1 cellular context compared by ENCODE assay signal in the genomic region with DNA sequence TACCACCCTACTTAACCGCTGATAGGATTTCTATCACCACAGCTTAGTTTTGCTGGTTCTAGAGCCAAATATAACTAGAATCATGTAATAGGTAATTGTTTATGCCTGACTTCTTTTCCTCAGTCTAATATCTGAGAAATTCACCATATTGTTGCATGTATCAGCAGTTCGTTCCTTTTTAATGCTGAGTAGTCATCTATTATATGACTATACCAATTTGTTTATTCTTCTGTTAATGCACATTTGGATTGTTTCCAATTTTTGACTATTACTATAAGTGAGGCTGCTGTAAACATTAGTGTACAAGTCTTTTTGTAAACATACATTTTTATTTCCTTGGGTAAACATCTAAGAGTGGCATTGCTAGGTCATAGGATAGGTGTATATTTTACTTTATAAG.
TF ChIP-seq lines count a peak whose summit lies in the region.

No MANE protein-coding gene starts in this region.

TF ChIP-seq in HepG2, 621 proteins besides CTCF, POLR2A, EP300 and RAD21:
- TF ChIP-seq, protein P1, sequence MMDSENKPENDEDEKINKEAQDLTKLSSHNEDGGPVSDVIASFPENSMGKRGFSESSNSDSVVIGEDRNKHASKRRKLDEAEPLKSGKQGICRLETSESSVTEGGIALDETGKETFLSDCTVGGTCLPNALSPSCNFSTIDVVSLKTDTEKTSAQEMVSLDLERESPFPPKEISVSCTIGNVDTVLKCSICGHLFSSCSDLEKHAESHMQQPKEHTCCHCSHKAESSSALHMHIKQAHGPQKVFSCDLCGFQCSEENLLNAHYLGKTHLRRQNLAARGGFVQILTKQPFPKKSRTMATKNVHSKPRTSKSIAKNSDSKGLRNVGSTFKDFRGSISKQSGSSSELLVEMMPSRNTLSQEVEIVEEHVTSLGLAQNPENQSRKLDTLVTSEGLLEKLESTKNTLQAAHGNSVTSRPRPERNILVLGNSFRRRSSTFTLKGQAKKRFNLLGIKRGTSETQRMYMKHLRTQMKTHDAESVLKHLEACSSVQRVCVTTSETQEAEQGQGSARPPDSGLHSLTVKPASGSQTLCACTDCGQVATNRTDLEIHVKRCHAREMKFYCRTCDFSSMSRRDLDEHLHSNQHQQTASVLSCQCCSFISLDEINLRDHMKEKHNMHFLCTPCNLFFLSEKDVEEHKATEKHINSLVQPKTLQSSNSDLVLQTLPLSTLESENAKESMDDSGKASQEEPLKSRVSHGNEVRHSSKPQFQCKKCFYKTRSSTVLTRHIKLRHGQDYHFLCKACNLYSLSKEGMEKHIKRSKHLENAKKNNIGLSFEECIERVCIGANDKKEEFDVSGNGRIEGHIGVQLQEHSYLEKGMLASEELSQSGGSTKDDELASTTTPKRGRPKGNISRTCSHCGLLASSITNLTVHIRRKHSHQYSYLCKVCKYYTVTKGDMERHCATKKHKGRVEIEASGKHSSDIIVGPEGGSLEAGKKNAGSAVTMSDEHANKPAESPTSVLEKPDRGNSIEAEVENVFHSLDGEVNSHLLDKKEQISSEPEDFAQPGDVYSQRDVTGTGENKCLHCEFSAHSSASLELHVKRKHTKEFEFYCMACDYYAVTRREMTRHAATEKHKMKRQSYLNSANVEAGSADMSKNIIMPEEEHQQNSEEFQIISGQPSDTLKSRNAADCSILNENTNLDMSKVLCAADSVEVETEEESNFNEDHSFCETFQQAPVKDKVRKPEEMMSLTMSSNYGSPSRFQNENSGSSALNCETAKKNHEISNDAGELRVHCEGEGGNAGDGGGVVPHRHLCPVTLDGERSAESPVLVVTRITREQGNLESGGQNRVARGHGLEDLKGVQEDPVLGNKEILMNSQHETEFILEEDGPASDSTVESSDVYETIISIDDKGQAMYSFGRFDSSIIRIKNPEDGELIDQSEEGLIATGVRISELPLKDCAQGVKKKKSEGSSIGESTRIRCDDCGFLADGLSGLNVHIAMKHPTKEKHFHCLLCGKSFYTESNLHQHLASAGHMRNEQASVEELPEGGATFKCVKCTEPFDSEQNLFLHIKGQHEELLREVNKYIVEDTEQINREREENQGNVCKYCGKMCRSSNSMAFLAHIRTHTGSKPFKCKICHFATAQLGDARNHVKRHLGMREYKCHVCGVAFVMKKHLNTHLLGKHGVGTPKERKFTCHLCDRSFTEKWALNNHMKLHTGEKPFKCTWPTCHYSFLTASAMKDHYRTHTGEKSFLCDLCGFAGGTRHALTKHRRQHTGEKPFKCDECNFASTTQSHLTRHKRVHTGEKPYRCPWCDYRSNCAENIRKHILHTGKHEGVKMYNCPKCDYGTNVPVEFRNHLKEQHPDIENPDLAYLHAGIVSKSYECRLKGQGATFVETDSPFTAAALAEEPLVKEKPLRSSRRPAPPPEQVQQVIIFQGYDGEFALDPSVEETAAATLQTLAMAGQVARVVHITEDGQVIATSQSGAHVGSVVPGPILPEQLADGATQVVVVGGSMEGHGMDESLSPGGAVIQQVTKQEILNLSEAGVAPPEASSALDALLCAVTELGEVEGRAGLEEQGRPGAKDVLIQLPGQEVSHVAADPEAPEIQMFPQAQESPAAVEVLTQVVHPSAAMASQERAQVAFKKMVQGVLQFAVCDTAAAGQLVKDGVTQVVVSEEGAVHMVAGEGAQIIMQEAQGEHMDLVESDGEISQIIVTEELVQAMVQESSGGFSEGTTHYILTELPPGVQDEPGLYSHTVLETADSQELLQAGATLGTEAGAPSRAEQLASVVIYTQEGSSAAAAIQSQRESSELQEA (CRISPR knock-in tag; IDR thresholded peaks at IDR 0.05; ENCODE audit: not compliant biosample characterization) = no peak
- TF ChIP-seq MAFF (IDR thresholded peaks at IDR 0.05; ENCODE audit: low read depth, low read length) (peak; percentile 63), MAFK (conservative IDR thresholded peaks at IDR 0.05 in 1 of 2, IDR thresholded peaks at IDR 0.05 in 1 of 2; ENCODE audit: low read length in 2 of 2) (peak; percentile 34 to 54; a peak in 3 of 4 replicates), ZNF232 (CRISPR knock-in tag; IDR thresholded peaks at IDR 0.05; ENCODE audit: borderline replicate concordance) (no peak)
TF ChIP-seq in HepG2: peak in this region for 2.
